Comparison of ENCODE assay signal across 10 cellular contexts in the genomic region with DNA sequence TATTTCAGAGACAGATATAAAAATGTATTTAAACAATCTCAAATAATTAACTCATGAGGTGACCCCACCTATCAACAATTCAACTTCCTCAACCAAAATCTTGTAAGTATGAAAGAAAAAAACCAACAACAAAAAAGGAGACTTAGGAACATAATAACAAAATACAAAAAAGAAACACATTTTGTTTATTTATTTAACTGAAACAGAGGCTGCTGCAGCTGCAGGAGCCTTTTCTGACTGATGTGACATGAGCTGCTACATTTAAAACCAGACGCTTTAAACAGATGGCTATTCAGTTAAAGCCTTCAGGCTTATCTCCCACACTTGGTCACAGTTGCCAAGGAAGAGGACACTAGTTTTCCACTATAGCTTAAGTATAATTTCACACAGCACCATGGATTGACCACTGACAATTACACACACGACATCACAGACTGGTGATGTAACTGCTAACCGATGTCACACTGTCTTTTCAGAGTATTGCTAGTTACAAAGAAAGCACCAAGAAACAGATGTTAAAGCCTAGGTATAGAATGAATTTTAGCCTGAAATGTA.
DNase-seq lines count a peak whose midpoint lies in the region; ATAC-seq, FAIRE-seq and TF ChIP-seq lines count a peak whose summit lies in the region.
"Had no signal": no experiment of that assay in that cellular context is flagged by ENCODE, and none has a peak within 500 bp of the region (broad histone marks: within the 10 kb centered on the region; RNA-seq: fewer than 3 reads in every experiment).

No MANE protein-coding gene starts in this region.

- ATAC-seq in Panc1 (peak; percentile 13), GM18519 (IDR thresholded peaks at IDR 0.05; ENCODE audit: low FRiP score, unreplicated experiment) (no peak), GM18498 (IDR thresholded peaks at IDR 0.05; ENCODE audit: unreplicated experiment) (no peak)

- H3K4me3 ChIP-seq in Panc1 (ENCODE audit: low read depth in 2 of 2, low read length in 2 of 2) (0 out of 4 replicates have a peak overlapping the region, but pooled peaks of 1 of the 2 experiments have one; percentile 2), endothelial cell of umbilical vein (replicated peaks in 1 of 3; ENCODE audit: insufficient read depth in 1 of 3, low read depth in 1 of 3, low read length in 3 of 3) (no peak overlapping the region), osteoblast (ENCODE audit: insufficient read depth, low read length) (no peak overlapping the region)
- H3K4me3 ChIP-seq: transverse colon had no signal

- H3K9me3 ChIP-seq in Panc1 (ENCODE audit: control insufficient read depth, insufficient read depth, low read depth, low read length) (no peaks in the 10 kb centered on the region), endothelial cell of umbilical vein (replicated peaks; ENCODE audit: control insufficient read depth, insufficient read depth, low read length) (no peaks in the 10 kb centered on the region), osteoblast (ENCODE audit: low read depth, low read length) (no peaks in the 10 kb centered on the region)
- H3K9me3 ChIP-seq: transverse colon had no signal

- FAIRE-seq in endothelial cell of umbilical vein (lab: Jason Lieb, UNC), result no peak

- intact Hi-C loops in Panc1 (cut with micrococcal nuclease; ENCODE audit: unreplicated experiment), result no loop called here
- intact Hi-C loops in endothelial cell of umbilical vein (cut with micrococcal nuclease), result no loop called here

- no peak overlapping the region for H3K9ac ChIP-seq in endothelial cell of umbilical vein (replicated peaks; ENCODE audit: extremely low read depth, insufficient read depth, low read length)

- no peak for TF ChIP-seq POLR2A in endothelial cell of umbilical vein (IDR thresholded peaks at IDR 0.05; ENCODE audit: low read depth, low read length)

- H3K4me2 ChIP-seq in endothelial cell of umbilical vein (ENCODE audit: insufficient read depth, low read length) (no peak overlapping the region), osteoblast (ENCODE audit: insufficient read depth, low read length) (peak overlapping the region; percentile 0)

- peaks cover 23% of the 10 kb centered on the region for H4K20me1 ChIP-seq in endothelial cell of umbilical vein (replicated peaks; ENCODE audit: control insufficient read depth, extremely low read depth, insufficient read depth, low read length)
- peaks cover 80% of the 10 kb centered on the region for H4K20me1 ChIP-seq in osteoblast (ENCODE audit: insufficient read depth, low read length)

- TF ChIP-seq CTCF in Panc1 (IDR thresholded peaks at IDR 0.05) (no peak), endothelial cell of umbilical vein (IDR thresholded peaks at IDR 0.05; ENCODE audit: extremely low read depth in 1 of 2, insufficient read depth in 1 of 2, low read depth in 1 of 2, low read length in 2 of 2) (no peak), osteoblast (IDR thresholded peaks at IDR 0.05; ENCODE audit: extremely low read depth, low read depth, low read length) (no peak), RWPE1 (conservative IDR thresholded peaks at IDR 0.05; ENCODE audit: low read depth) (no peak)

- POLR2A ChIA-PET in Panc1 (lab: Charles Lee) (no interaction called here), endothelial cell of umbilical vein (lab: Charles Lee) (no interaction called here), RWPE1 (lab: Yijun Ruan, JAX; ENCODE audit: low non-redundant PET) (no interaction called here)

- H3K27ac ChIP-seq in Panc1 (ENCODE audit: low read length), result peak overlapping the region; percentile 62
- no peak overlapping the region for H3K27ac ChIP-seq in endothelial cell of umbilical vein (ENCODE audit: insufficient read depth, low read depth, low read length)
- H3K27ac ChIP-seq in osteoblast (ENCODE audit: low read depth, low read length), result peak overlapping the region; percentile 48
- H3K27ac ChIP-seq in RWPE1, result no peak overlapping the region
- H3K27ac ChIP-seq: 22Rv1, transverse colon had no signal

- no peak overlapping the region for H2AFZ ChIP-seq in endothelial cell of umbilical vein (ENCODE audit: low read depth, low read length)
- no peak overlapping the region for H2AFZ ChIP-seq in osteoblast (ENCODE audit: low read length)

- dilution Hi-C loops in endothelial cell of umbilical vein (cut with MboI; ENCODE audit: extremely low pct_ligation_motif_present, low sequenced_read_pairs), result no loop called here

- DNase-seq in NCI-H1417 (lab: John Stamatoyannopoulos, UW), result peak in 2 of 3 experiments; percentile 9 to 54
- no peak for DNase-seq in NCI-H1417 treated with DMSO at 0.1 percent for 48 hours (lab: John Stamatoyannopoulos, UW)
- no peak for DNase-seq in Panc1 (ENCODE audit: low read depth, low spot score)
- DNase-seq in endothelial cell of umbilical vein (ENCODE audit: low read depth, low spot score), result peak; percentile 39
- no peak for DNase-seq in osteoblast (ENCODE audit: insufficient read length, low spot score, missing footprints)
- DNase-seq in RWPE1 (ENCODE audit: low spot score), result no peak
- DNase-seq: transverse colon had no signal

- H3K4me1 ChIP-seq in Panc1 (ENCODE audit: control insufficient read depth, insufficient read depth, low read length) (peaks cover 78% of the 10 kb centered on the region), endothelial cell of umbilical vein (ENCODE audit: control insufficient read depth, extremely low read depth, insufficient read depth, low read length) (peaks cover 9% of the 10 kb centered on the region), osteoblast (ENCODE audit: insufficient read depth, low read length) (peaks cover 50% of the 10 kb centered on the region)

- H3K36me3 ChIP-seq in Panc1 (ENCODE audit: control insufficient read depth, insufficient read depth, low read length), result no peaks in the 10 kb centered on the region; the same call in 1 of the 2 replicates
- no peaks in the 10 kb centered on the region for H3K36me3 ChIP-seq in endothelial cell of umbilical vein (ENCODE audit: control insufficient read depth in 2 of 2, extremely low read depth in 1 of 2, insufficient read depth in 2 of 2, low read length in 2 of 2)
- H3K36me3 ChIP-seq in osteoblast (ENCODE audit: insufficient read depth, low read length), result no peaks in the 10 kb centered on the region
- H3K36me3 ChIP-seq: transverse colon had no signal

- no peaks in the 10 kb centered on the region for H3K9me1 ChIP-seq in endothelial cell of umbilical vein (replicated peaks; ENCODE audit: control insufficient read depth, extremely low read depth, insufficient read depth, low read length)

- BruUV-seq in Panc1 (replicated peaks; lab: Mats Ljungman, UMichigan) (no TSS peak), endothelial cell of umbilical vein (replicated peaks; lab: Mats Ljungman, UMichigan) (no TSS peak)

- in situ Hi-C loops in Panc1 (cut with HindIII; ENCODE audit: low pct_unique_long_range_greater_than_20kb, low sequenced_read_pairs), result no loop called here

- CTCF ChIA-PET in Panc1 (lab: Charles Lee), result interaction anchor here (1.1 kb wide), 1 partner anchor 12 kb away, joined by 3 read pairs; no protein-coding TSS in a partner anchor
- CTCF ChIA-PET in endothelial cell of umbilical vein (lab: Charles Lee), result interaction anchor here (0.5 to 1.5 kb wide), 3 partner anchors 23 to 112 kb away, joined by 4 to 6 read pairs (median 6); no protein-coding TSS in a partner anchor
- CTCF ChIA-PET in RWPE1 (lab: Yijun Ruan, JAX), result interaction anchor here (0.5 to 0.7 kb wide), 2 partner anchors 10 to 167 kb away, joined by 3 read pairs; no protein-coding TSS in a partner anchor

- peaks cover 69% of the 10 kb centered on the region for H3K79me2 ChIP-seq in endothelial cell of umbilical vein (ENCODE audit: control insufficient read depth, insufficient read depth, low read length)
- peaks cover 97% of the 10 kb centered on the region for H3K79me2 ChIP-seq in osteoblast (ENCODE audit: insufficient read depth, low read length)

- H3K27me3 ChIP-seq in Panc1 (ENCODE audit: control insufficient read depth, insufficient read depth, low read length), result no peaks in the 10 kb centered on the region
- H3K27me3 ChIP-seq in endothelial cell of umbilical vein (ENCODE audit: control insufficient read depth in 2 of 2, insufficient read depth in 2 of 2, low read length in 2 of 2), result no peaks in the 10 kb centered on the region
- no peaks in the 10 kb centered on the region for H3K27me3 ChIP-seq in osteoblast (ENCODE audit: insufficient read depth, low read length)
- H3K27me3 ChIP-seq: transverse colon had no signal

TF ChIP-seq in endothelial cell of umbilical vein, 7 proteins besides CTCF, POLR2A, EP300 and RAD21:
- TF ChIP-seq FOS (IDR thresholded peaks at IDR 0.05; ENCODE audit: borderline replicate concordance, insufficient read depth, low read length) (no peak), GATA2 (IDR thresholded peaks at IDR 0.05; ENCODE audit: insufficient read depth, insufficient read length, low read depth, low read length) (no peak), MAX (IDR thresholded peaks at IDR 0.05; ENCODE audit: insufficient read depth, insufficient read length) (no peak), JUN (IDR thresholded peaks at IDR 0.05; ENCODE audit: borderline replicate concordance, insufficient read depth, insufficient read length, low read depth) (no peak)

Comparison
In these comparisons a context has a peak if more than half of its experiments do, and no peak if none do; other contexts are left out.
1. DNase-seq: peak in NCI-H1417 (2 of 3) and endothelial cell of umbilical vein (single experiment); none in NCI-H1417 treated with DMSO at 0.1 percent for 48 hours (single experiment), Panc1 (single experiment), osteoblast (single experiment) and RWPE1 (single experiment).
2. H3K27ac ChIP-seq: peak in Panc1 (single experiment) and osteoblast (single experiment); none in endothelial cell of umbilical vein (single experiment) and RWPE1 (single experiment).